In genomic region chr19:42440357-42441046, GRCh38 we compare ENCODE assay signal across 9 cellular contexts. TPM values are rescaled to one million over a fixed set of nuclear protein-coding genes. Genes with fewer than 3 reads are reported as not detected.
A peak's percentile ranks its signal among the peaks of the same experiment; 100 is the strongest.
DNase-seq lines count a peak whose midpoint lies in the region; ATAC-seq, FAIRE-seq and TF ChIP-seq lines count a peak whose summit lies in the region.
"Had no signal": no experiment of that assay in that cellular context is flagged by ENCODE, and none has a peak within 500 bp of the region (broad histone marks: within the 10 kb centered on the region; RNA-seq: fewer than 3 reads in every experiment).

No MANE protein-coding gene starts in this region.

- no peaks in the 10 kb centered on the region for H4K20me1 ChIP-seq in HepG2 (ENCODE audit: insufficient read depth, low read length)

- no peaks in the 10 kb centered on the region for H3K9me3 ChIP-seq in HepG2 (ENCODE audit: low read length)

- H3K9ac ChIP-seq in HepG2 (ENCODE audit: insufficient read depth, low read depth, low read length): peak overlapping the region; percentile 41

- WGBS in HepG2 (ENCODE audit: low lambda C conversion rate): 8% methylated on average over 15 of the region's 16 CpGs

- ATAC-seq in HepG2 (peak; percentile 42), GM18868 (IDR thresholded peaks at IDR 0.05; ENCODE audit: unreplicated experiment) (no peak)

- TF ChIP-seq EP300 in HepG2 (IDR thresholded peaks at IDR 0.05; ENCODE audit: low read depth in 2 of 2, low read length in 2 of 2) (no peak), HepG2 (CRISPR knock-in tag; IDR thresholded peaks at IDR 0.05; ENCODE audit: borderline replicate concordance) (no peak)

- peak overlapping the region; percentile 20 to 52 (median 32); a peak in 4 of 6 replicates for H3K4me3 ChIP-seq in HepG2 (replicated peaks in 1 of 3; ENCODE audit: insufficient read depth in 1 of 3, low read depth in 2 of 3, low read length in 3 of 3)

- peak overlapping the region; percentile 90 for H3K4me2 ChIP-seq in HepG2 (ENCODE audit: low read depth, low read length)

- H3K27ac ChIP-seq in HepG2 (ENCODE audit: extremely low read length, insufficient read depth, low read length): peak overlapping the region; percentile 41

- peak; percentile 82 for TF ChIP-seq CTCF in HepG2 (CRISPR knock-in tag; IDR thresholded peaks at IDR 0.05)

- no TSS peak for BruUV-seq in HepG2 (replicated peaks; lab: Mats Ljungman, UMichigan)

- POLR2A ChIA-PET in HepG2 (lab: Yijun Ruan, JAX): interaction anchor here (1.1 to 2.8 kb wide), 5 partner anchors 9 to 88 kb away, joined by 3 to 31 read pairs (median 12); partner anchors contain the start of gene CEACAM1

- no peaks in the 10 kb centered on the region for H3K79me2 ChIP-seq in HepG2 (ENCODE audit: insufficient read depth, low read length)

- intact Hi-C loops in HepG2 (cut with micrococcal nuclease; ENCODE audit: unreplicated experiment): no loop called here

- CTCF ChIA-PET in HepG2 (lab: Yijun Ruan, JAX; ENCODE audit: low intra/inter-chr PET ratio, low total read pairs): interaction anchor here (0.9 to 2.4 kb wide), 5 partner anchors 10 to 126 kb away, joined by 3 to 12 read pairs (median 5); no protein-coding TSS in a partner anchor

- TF ChIP-seq POLR2A in HepG2 (IDR thresholded peaks at IDR 0.05; ENCODE audit: insufficient read depth in 1 of 2, low read depth in 2 of 2, low read length in 2 of 2): no peak

- TF ChIP-seq RAD21 in HepG2 (CRISPR knock-in tag; IDR thresholded peaks at IDR 0.05): 0 out of 2 replicates have a peak, but pooled peaks have one; percentile 11

- peak; percentile 37 to 82 for DNase-seq in NCI-H446 (lab: John Stamatoyannopoulos, UW)
- no peak for DNase-seq in NCI-H446 treated with DMSO at 0.1 percent for 48 hours (lab: John Stamatoyannopoulos, UW)
- DNase-seq in NCI-H1930 (lab: John Stamatoyannopoulos, UW): peak; percentile 60 to 84
- peak; percentile 67 for DNase-seq in activated CD4-positive, alpha-beta T cell treated with anti-CD3 and anti-CD28 coated beads for 1 hour
- DNase-seq in cerebellar cortex (ENCODE audit: low spot score): peak; percentile 62
- peak; percentile 57 for DNase-seq in HepG2 (ENCODE audit: low spot score)
- DNase-seq in stimulated activated CD4-positive, alpha-beta T cell treated with anti-CD3 and anti-CD28 coated beads, TNF-alpha, amount 100 ng/mL, for 48 hours (ENCODE audit: low read depth in 3 of 3): peak; percentile 67 to 84 (median 72)

- H3K4me1 ChIP-seq in HepG2 (ENCODE audit: insufficient read depth, low read length): peaks cover 85% of the 10 kb centered on the region

- in situ Hi-C loops in HepG2 (cut with HindIII; ENCODE audit: extremely low pct_ligation_motif_present, low pct_unique_long_range_greater_than_20kb): no loop called here

- no peaks in the 10 kb centered on the region for H3K27me3 ChIP-seq in HepG2 (ENCODE audit: control insufficient read depth in 1 of 2, insufficient read depth in 2 of 2, low read length in 2 of 2)

- no peaks in the 10 kb centered on the region for H3K36me3 ChIP-seq in HepG2 (replicated peaks in 1 of 2; ENCODE audit: control insufficient read depth in 1 of 2, insufficient read depth in 2 of 2, low read length in 2 of 2)

- FAIRE-seq in HepG2 (lab: Jason Lieb, UNC): peak; percentile 67

- H2AFZ ChIP-seq in HepG2 (ENCODE audit: low read length): peak overlapping the region; percentile 83

TF ChIP-seq in HepG2, 621 proteins besides CTCF, POLR2A, EP300 and RAD21 (continues in another document):
- TF ChIP-seq, protein P1, sequence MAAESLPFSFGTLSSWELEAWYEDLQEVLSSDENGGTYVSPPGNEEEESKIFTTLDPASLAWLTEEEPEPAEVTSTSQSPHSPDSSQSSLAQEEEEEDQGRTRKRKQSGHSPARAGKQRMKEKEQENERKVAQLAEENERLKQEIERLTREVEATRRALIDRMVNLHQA (CRISPR knock-in tag; IDR thresholded peaks at IDR 0.05): no peak
- TF ChIP-seq GATAD2A (CRISPR knock-in tag; IDR thresholded peaks at IDR 0.05): peak; percentile 37; the same call in 1 of the 2 replicates
- TF ChIP-seq XRCC5 (optimal IDR thresholded peaks at IDR 0.05; ENCODE audit: low read length): peak; percentile 75
- no peak for TF ChIP-seq ZNF883 (CRISPR knock-in tag; IDR thresholded peaks at IDR 0.05; ENCODE audit: not compliant biosample characterization)

RNA-seq across cellular contexts. Expression of gene CXCL17, which starts 2.2 kb away (rescaled TPM):
- not detected in 2 replicates for total RNA-seq in HepG2 (2016; rRNA removed; fragmentation: Illumina TruSeq; extraction: Trizol)
- total RNA-seq in HepG2 (2016; cell fraction: cytosol; rRNA removed; fragmentation: Illumina TruSeq; extraction: Trizol; ENCODE audit: low read depth): not detected in 2 replicates
- not detected in 2 replicates for total RNA-seq in HepG2 (2016; cell fraction: insoluble cytoplasmic fraction; rRNA removed; fragmentation: Illumina TruSeq; extraction: Trizol)
- not detected in 2 replicates for total RNA-seq in HepG2 (2016; cell fraction: membrane; rRNA removed; fragmentation: Illumina TruSeq; extraction: Trizol)
- total RNA-seq in HepG2 (2016; cell fraction: nucleus; rRNA removed; fragmentation: Illumina TruSeq; extraction: Trizol): not detected in 2 replicates
- 0.10 and 0.12 TPM in 2 replicates for polyA plus RNA-seq in HepG2 (2011; rRNA removed)
- 0.06 and 0.07 TPM in 2 replicates for polyA plus RNA-seq in HepG2 (2011; cell fraction: cytosol; rRNA removed)
- not detected in 2 replicates for polyA plus RNA-seq in HepG2 (2011; cell fraction: nucleus; rRNA removed)
- polyA plus RNA-seq in HepG2 (2012): 0.23 TPM in 1 of 2 replicates, not detected in the other
- not detected in 2 replicates for polyA plus RNA-seq in HepG2 (2016; cell fraction: cytosol; fragmentation: Illumina TruSeq; extraction: Trizol; ENCODE audit: low read depth)
- not detected in 2 replicates for polyA plus RNA-seq in HepG2 (2016; cell fraction: insoluble cytoplasmic fraction; fragmentation: Illumina TruSeq; extraction: Trizol; ENCODE audit: low read depth)
- polyA plus RNA-seq in HepG2 (2016; cell fraction: membrane; fragmentation: Illumina TruSeq; extraction: Trizol; ENCODE audit: low read depth): not detected in 2 replicates
- not detected in 2 replicates for polyA plus RNA-seq in HepG2 (2016; cell fraction: nucleus; fragmentation: Illumina TruSeq; extraction: Trizol; ENCODE audit: insufficient read depth, low read depth)
- polyA minus RNA-seq in HepG2 (2011; rRNA and poly(A)+ RNA removed; ENCODE audit: low replicate concordance): not detected in 2 replicates
- not detected in 2 replicates for polyA minus RNA-seq in HepG2 (2011; cell fraction: cytosol; rRNA and poly(A)+ RNA removed)
- polyA minus RNA-seq in HepG2 (2011; cell fraction: nucleus; rRNA and poly(A)+ RNA removed): not detected in 2 replicates
- total RNA-seq: skeletal muscle tissue had no signal

RNA-seq across cellular contexts. Expression of gene LIPE, which starts 13.3 kb away (rescaled TPM):
- total RNA-seq in HepG2 (2016; rRNA removed; fragmentation: Illumina TruSeq; extraction: Trizol): not detected in 2 replicates
- not detected in 2 replicates for total RNA-seq in HepG2 (2016; cell fraction: cytosol; rRNA removed; fragmentation: Illumina TruSeq; extraction: Trizol; ENCODE audit: low read depth)
- not detected in 2 replicates for total RNA-seq in HepG2 (2016; cell fraction: insoluble cytoplasmic fraction; rRNA removed; fragmentation: Illumina TruSeq; extraction: Trizol)
- not detected in 2 replicates for total RNA-seq in HepG2 (2016; cell fraction: membrane; rRNA removed; fragmentation: Illumina TruSeq; extraction: Trizol)
- total RNA-seq in HepG2 (2016; cell fraction: nucleus; rRNA removed; fragmentation: Illumina TruSeq; extraction: Trizol): not detected in 2 replicates
- 0.20 TPM in 1 of 2 replicates, not detected in the other for polyA plus RNA-seq in HepG2 (2011; rRNA removed)
- polyA plus RNA-seq in HepG2 (2011; cell fraction: cytosol; rRNA removed): 0.08 and 0.13 TPM in 2 replicates
- 0.03 TPM in 1 of 2 replicates, not detected in the other for polyA plus RNA-seq in HepG2 (2011; cell fraction: nucleus; rRNA removed)
- 0.13 and 0.15 TPM in 2 replicates for polyA plus RNA-seq in HepG2 (2012)
- not detected in 2 replicates for polyA plus RNA-seq in HepG2 (2016; cell fraction: cytosol; fragmentation: Illumina TruSeq; extraction: Trizol; ENCODE audit: low read depth)
- not detected in 2 replicates for polyA plus RNA-seq in HepG2 (2016; cell fraction: insoluble cytoplasmic fraction; fragmentation: Illumina TruSeq; extraction: Trizol; ENCODE audit: low read depth)
- polyA plus RNA-seq in HepG2 (2016; cell fraction: membrane; fragmentation: Illumina TruSeq; extraction: Trizol; ENCODE audit: low read depth): not detected in 2 replicates
- not detected in 2 replicates for polyA plus RNA-seq in HepG2 (2016; cell fraction: nucleus; fragmentation: Illumina TruSeq; extraction: Trizol; ENCODE audit: insufficient read depth, low read depth)
- not detected in 2 replicates for polyA minus RNA-seq in HepG2 (2011; rRNA and poly(A)+ RNA removed; ENCODE audit: low replicate concordance)
- not detected in 2 replicates for polyA minus RNA-seq in HepG2 (2011; cell fraction: cytosol; rRNA and poly(A)+ RNA removed)
- polyA minus RNA-seq in HepG2 (2011; cell fraction: nucleus; rRNA and poly(A)+ RNA removed): not detected in 2 replicates

RNA-seq across cellular contexts. Expression of gene CNFN, which starts 50.4 kb away (rescaled TPM):
- 0.35 TPM in 1 of 2 replicates, not detected in the other for total RNA-seq in HepG2 (2016; rRNA removed; fragmentation: Illumina TruSeq; extraction: Trizol)
- total RNA-seq in HepG2 (2016; cell fraction: cytosol; rRNA removed; fragmentation: Illumina TruSeq; extraction: Trizol; ENCODE audit: low read depth): not detected in 2 replicates
- total RNA-seq in HepG2 (2016; cell fraction: insoluble cytoplasmic fraction; rRNA removed; fragmentation: Illumina TruSeq; extraction: Trizol): not detected in 2 replicates
- not detected in 2 replicates for total RNA-seq in HepG2 (2016; cell fraction: membrane; rRNA removed; fragmentation: Illumina TruSeq; extraction: Trizol)
- total RNA-seq in HepG2 (2016; cell fraction: nucleus; rRNA removed; fragmentation: Illumina TruSeq; extraction: Trizol): not detected in 2 replicates
- 1.0 and 1.1 TPM in 2 replicates for polyA plus RNA-seq in HepG2 (2011; rRNA removed)
- 0.68 and 1.7 TPM in 2 replicates for polyA plus RNA-seq in HepG2 (2011; cell fraction: cytosol; rRNA removed)
- polyA plus RNA-seq in HepG2 (2011; cell fraction: nucleus; rRNA removed): 0.84 and 1.9 TPM in 2 replicates
- polyA plus RNA-seq in HepG2 (2012): 1.2 and 1.7 TPM in 2 replicates
- polyA plus RNA-seq in HepG2 (2016; cell fraction: cytosol; fragmentation: Illumina TruSeq; extraction: Trizol; ENCODE audit: low read depth): 0.83 and 1.2 TPM in 2 replicates
- polyA plus RNA-seq in HepG2 (2016; cell fraction: insoluble cytoplasmic fraction; fragmentation: Illumina TruSeq; extraction: Trizol; ENCODE audit: low read depth): 0.75 TPM in 1 of 2 replicates, not detected in the other
- polyA plus RNA-seq in HepG2 (2016; cell fraction: membrane; fragmentation: Illumina TruSeq; extraction: Trizol; ENCODE audit: low read depth): 1.1 and 1.3 TPM in 2 replicates
- polyA plus RNA-seq in HepG2 (2016; cell fraction: nucleus; fragmentation: Illumina TruSeq; extraction: Trizol; ENCODE audit: insufficient read depth, low read depth): not detected in 2 replicates
- polyA minus RNA-seq in HepG2 (2011; rRNA and poly(A)+ RNA removed; ENCODE audit: low replicate concordance): 1.3 TPM in 1 of 2 replicates, not detected in the other
- not detected in 2 replicates for polyA minus RNA-seq in HepG2 (2011; cell fraction: cytosol; rRNA and poly(A)+ RNA removed)
- not detected in 2 replicates for polyA minus RNA-seq in HepG2 (2011; cell fraction: nucleus; rRNA and poly(A)+ RNA removed)
- total RNA-seq: skeletal muscle tissue had no signal
